ENCODE assay signal across 13 cellular contexts in genomic region chr13:30186644-30187431, GRCh38.
DNase-seq lines count a peak whose midpoint lies in the region; ATAC-seq, FAIRE-seq and TF ChIP-seq lines count a peak whose summit lies in the region.
"Had no signal": no experiment of that assay in that cellular context is flagged by ENCODE, and none has a peak within 500 bp of the region (broad histone marks: within the 10 kb centered on the region; RNA-seq: fewer than 3 reads in every experiment).

No MANE protein-coding gene starts in this region.

- H3K36me3 ChIP-seq in tibial nerve (peaks cover 0 to 4% (median 0%) of the 10 kb centered on the region in 3 donors), osteoblast (ENCODE audit: insufficient read depth, low read length) (no peaks in the 10 kb centered on the region)

- ATAC-seq in GM19035 (IDR thresholded peaks at IDR 0.05; ENCODE audit: unreplicated experiment): no peak
- ATAC-seq in HG03039 (IDR thresholded peaks at IDR 0.05; ENCODE audit: unreplicated experiment): no peak
- ATAC-seq: left cardiac atrium had no signal

- H3K27me3 ChIP-seq in tibial nerve (no peaks in the 10 kb centered on the region), osteoblast (ENCODE audit: insufficient read depth, low read length) (no peaks in the 10 kb centered on the region)

- TF ChIP-seq CTCF in tibial nerve (IDR thresholded peaks at IDR 0.05): no peak
- no peak for TF ChIP-seq CTCF in osteoblast (IDR thresholded peaks at IDR 0.05; ENCODE audit: extremely low read depth, low read depth, low read length)

- TF ChIP-seq EP300 in tibial nerve (IDR thresholded peaks at IDR 0.05): no peak

- H3K4me1 ChIP-seq in tibial nerve (no peaks in the 10 kb centered on the region), osteoblast (ENCODE audit: insufficient read depth, low read length) (peaks cover 3% of the 10 kb centered on the region)

- no peak overlapping the region for H3K4me3 ChIP-seq in tibial nerve
- no peak overlapping the region for H3K4me3 ChIP-seq in osteoblast (ENCODE audit: insufficient read depth, low read length)

- H3K9me3 ChIP-seq in tibial nerve: no peaks in the 10 kb centered on the region
- H3K9me3 ChIP-seq in osteoblast (ENCODE audit: low read depth, low read length): no peaks in the 10 kb centered on the region

- H4K20me1 ChIP-seq in osteoblast (ENCODE audit: insufficient read depth, low read length): no peaks in the 10 kb centered on the region

- no peaks in the 10 kb centered on the region for H3K79me2 ChIP-seq in osteoblast (ENCODE audit: insufficient read depth, low read length)

- no peak for TF ChIP-seq POLR2A in tibial nerve (IDR thresholded peaks at IDR 0.05)

- DNase-seq in A172 (ENCODE audit: low spot score) (peak; percentile 36), NCI-H128 (lab: John Stamatoyannopoulos, UW; ENCODE audit: unreplicated experiment) (peak; percentile 4), NCI-H526 treated with DMSO at 0.1 percent for 48 hours (lab: John Stamatoyannopoulos, UW) (peak; percentile 66), tibial nerve (ENCODE audit: low spot score in 2 of 2) (no peak), osteoblast (ENCODE audit: insufficient read length, low spot score, missing footprints) (no peak)
- DNase-seq: activated CD4-positive, alpha-beta T cell treated with anti-CD3 and anti-CD28 coated beads for 1 hour; activated T-cell treated with anti-CD3 and anti-CD28 coated beads, Interleukin-2, amount 50 U/mL, for 1 hour; left cardiac atrium; naive B cell; NCI-H1930 had no signal

- H3K4me2 ChIP-seq in osteoblast (ENCODE audit: insufficient read depth, low read length): no peak overlapping the region

- no peak overlapping the region for H3K27ac ChIP-seq in tibial nerve
- H3K27ac ChIP-seq in osteoblast (ENCODE audit: low read depth, low read length): no peak overlapping the region

- peak; percentile 89 for FAIRE-seq in islet of Langerhans (lab: Jason Lieb, UNC)

- WGBS in tibial nerve, 2 donors: 44 to 50% methylated on average over 10 of the region's 10 CpGs

- H2AFZ ChIP-seq in osteoblast (ENCODE audit: low read length): no peak overlapping the region

Comparison
In these comparisons a context has a peak if more than half of its experiments do, and no peak if none do; other contexts are left out.
1. DNase-seq: peak in A172 (single experiment), NCI-H128 (single experiment) and NCI-H526 treated with DMSO at 0.1 percent for 48 hours (single experiment); none in tibial nerve (0 of 2) and osteoblast (single experiment).